In the genomic region with DNA sequence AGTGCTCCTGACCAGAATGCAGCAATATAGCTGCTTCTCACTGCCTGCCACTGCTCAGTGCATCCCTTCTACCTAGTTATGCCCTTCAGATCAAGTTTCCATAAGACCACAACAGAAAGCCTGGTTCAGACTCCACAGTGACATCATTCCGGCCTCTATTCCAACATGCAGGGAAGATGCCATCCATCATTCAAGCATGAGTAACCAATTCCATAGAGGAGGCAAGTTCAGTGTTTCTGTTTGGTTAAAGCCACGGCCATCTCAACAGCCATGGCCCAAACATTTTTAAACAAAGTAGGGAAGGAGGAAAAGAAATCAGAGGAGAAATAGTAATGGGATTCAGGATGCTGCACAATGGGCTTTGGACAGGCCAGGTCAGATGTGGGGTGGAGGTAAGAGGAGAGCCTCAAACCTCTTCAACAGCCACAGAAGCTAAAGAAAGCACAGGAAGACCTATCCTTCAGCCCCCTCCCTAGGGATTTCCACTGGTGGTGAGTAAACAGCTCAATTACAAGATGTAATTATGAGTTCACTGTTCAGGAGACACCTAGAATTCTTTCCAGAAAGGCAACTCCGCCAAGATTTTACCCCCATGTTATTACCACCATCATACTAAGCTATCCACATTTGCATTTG, we compare ENCODE assay signal across 1 cellular context.
A peak's percentile ranks its signal among the peaks of the same experiment; 100 is the strongest.
TF ChIP-seq lines count a peak whose summit lies in the region.

No MANE protein-coding gene starts in this region.

TF ChIP-seq in HEK293, 187 proteins besides CTCF, POLR2A, EP300 and RAD21 (continued from another document and continues in another):
- TF ChIP-seq, protein P1, sequence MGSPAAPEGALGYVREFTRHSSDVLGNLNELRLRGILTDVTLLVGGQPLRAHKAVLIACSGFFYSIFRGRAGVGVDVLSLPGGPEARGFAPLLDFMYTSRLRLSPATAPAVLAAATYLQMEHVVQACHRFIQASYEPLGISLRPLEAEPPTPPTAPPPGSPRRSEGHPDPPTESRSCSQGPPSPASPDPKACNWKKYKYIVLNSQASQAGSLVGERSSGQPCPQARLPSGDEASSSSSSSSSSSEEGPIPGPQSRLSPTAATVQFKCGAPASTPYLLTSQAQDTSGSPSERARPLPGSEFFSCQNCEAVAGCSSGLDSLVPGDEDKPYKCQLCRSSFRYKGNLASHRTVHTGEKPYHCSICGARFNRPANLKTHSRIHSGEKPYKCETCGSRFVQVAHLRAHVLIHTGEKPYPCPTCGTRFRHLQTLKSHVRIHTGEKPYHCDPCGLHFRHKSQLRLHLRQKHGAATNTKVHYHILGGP (tag by site-specific recombination; IDR thresholded peaks at IDR 0.05) = no peak
- TF ChIP-seq ZNF184 (tag by site-specific recombination; IDR thresholded peaks at IDR 0.05) (peak; percentile 75; the same call in 1 of the 2 replicates), ZNF521 (tag by site-specific recombination; IDR thresholded peaks at IDR 0.05) (no peak), KLF8 (tag by site-specific recombination; IDR thresholded peaks at IDR 0.05) (peak; percentile 67), ZNF2 (tag by site-specific recombination; IDR thresholded peaks at IDR 0.05) (peak; percentile 29; the same call in 1 of the 2 replicates), ZNF211 (tag by site-specific recombination; IDR thresholded peaks at IDR 0.05; ENCODE audit: low read depth) (no peak), ZNF404 (tag by site-specific recombination; IDR thresholded peaks at IDR 0.05) (no peak), ZNF473 (tag by site-specific recombination; IDR thresholded peaks at IDR 0.05) (no peak), ZNF624 (tag by site-specific recombination; IDR thresholded peaks at IDR 0.05) (no peak), ZXDB (tag by site-specific recombination; IDR thresholded peaks at IDR 0.05) (no peak), ZNF791 (tag by site-specific recombination; IDR thresholded peaks at IDR 0.05) (no peak), ZNF664 (tag by site-specific recombination; IDR thresholded peaks at IDR 0.05) (no peak), ZNF658 (tag by site-specific recombination; IDR thresholded peaks at IDR 0.05) (no peak), KLF1 (tag by site-specific recombination; IDR thresholded peaks at IDR 0.05) (no peak), ZNF132 (tag by site-specific recombination; IDR thresholded peaks at IDR 0.05; ENCODE audit: borderline replicate concordance) (no peak), ZNF792 (tag by site-specific recombination; IDR thresholded peaks at IDR 0.05) (no peak), ZBTB7A (tag by site-specific recombination; IDR thresholded peaks at IDR 0.05; ENCODE audit: low read depth) (no peak), ZNF501 (tag by site-specific recombination; IDR thresholded peaks at IDR 0.05) (no peak), OSR2 (tag by site-specific recombination; IDR thresholded peaks at IDR 0.05) (peak; percentile 85), ZNF610 (tag by site-specific recombination; IDR thresholded peaks at IDR 0.05; ENCODE audit: borderline replicate concordance) (no peak), ZNF16 (tag by site-specific recombination; IDR thresholded peaks at IDR 0.05; ENCODE audit: low read depth) (no peak), SP7 (tag by site-specific recombination; IDR thresholded peaks at IDR 0.05) (peak; percentile 96), ZNF391 (tag by site-specific recombination; IDR thresholded peaks at IDR 0.05; ENCODE audit: borderline replicate concordance, low read depth) (no peak), ZNF670 (tag by site-specific recombination; IDR thresholded peaks at IDR 0.05; ENCODE audit: low read depth) (no peak), RBAK (tag by site-specific recombination; IDR thresholded peaks at IDR 0.05) (0 out of 2 replicates have a peak, but pooled peaks have one; percentile 17), IKZF3 (tag by site-specific recombination; IDR thresholded peaks at IDR 0.05) (no peak), ZNF366 (tag by site-specific recombination; conservative IDR thresholded peaks at IDR 0.05) (peak; percentile 81), TCF7L2 (IDR thresholded peaks at IDR 0.05; ENCODE audit: borderline replicate concordance, low read depth, low read length) (no peak), ZNF10 (tag by site-specific recombination; IDR thresholded peaks at IDR 0.05) (peak; percentile 95), YY2 (tag by site-specific recombination; IDR thresholded peaks at IDR 0.05) (no peak), SALL2 (tag by site-specific recombination; IDR thresholded peaks at IDR 0.05; ENCODE audit: borderline replicate concordance) (no peak), ZNF585B (tag by site-specific recombination; IDR thresholded peaks at IDR 0.05) (no peak), ZNF623 (tag by site-specific recombination; IDR thresholded peaks at IDR 0.05) (no peak)
- TF ChIP-seq, protein P2, sequence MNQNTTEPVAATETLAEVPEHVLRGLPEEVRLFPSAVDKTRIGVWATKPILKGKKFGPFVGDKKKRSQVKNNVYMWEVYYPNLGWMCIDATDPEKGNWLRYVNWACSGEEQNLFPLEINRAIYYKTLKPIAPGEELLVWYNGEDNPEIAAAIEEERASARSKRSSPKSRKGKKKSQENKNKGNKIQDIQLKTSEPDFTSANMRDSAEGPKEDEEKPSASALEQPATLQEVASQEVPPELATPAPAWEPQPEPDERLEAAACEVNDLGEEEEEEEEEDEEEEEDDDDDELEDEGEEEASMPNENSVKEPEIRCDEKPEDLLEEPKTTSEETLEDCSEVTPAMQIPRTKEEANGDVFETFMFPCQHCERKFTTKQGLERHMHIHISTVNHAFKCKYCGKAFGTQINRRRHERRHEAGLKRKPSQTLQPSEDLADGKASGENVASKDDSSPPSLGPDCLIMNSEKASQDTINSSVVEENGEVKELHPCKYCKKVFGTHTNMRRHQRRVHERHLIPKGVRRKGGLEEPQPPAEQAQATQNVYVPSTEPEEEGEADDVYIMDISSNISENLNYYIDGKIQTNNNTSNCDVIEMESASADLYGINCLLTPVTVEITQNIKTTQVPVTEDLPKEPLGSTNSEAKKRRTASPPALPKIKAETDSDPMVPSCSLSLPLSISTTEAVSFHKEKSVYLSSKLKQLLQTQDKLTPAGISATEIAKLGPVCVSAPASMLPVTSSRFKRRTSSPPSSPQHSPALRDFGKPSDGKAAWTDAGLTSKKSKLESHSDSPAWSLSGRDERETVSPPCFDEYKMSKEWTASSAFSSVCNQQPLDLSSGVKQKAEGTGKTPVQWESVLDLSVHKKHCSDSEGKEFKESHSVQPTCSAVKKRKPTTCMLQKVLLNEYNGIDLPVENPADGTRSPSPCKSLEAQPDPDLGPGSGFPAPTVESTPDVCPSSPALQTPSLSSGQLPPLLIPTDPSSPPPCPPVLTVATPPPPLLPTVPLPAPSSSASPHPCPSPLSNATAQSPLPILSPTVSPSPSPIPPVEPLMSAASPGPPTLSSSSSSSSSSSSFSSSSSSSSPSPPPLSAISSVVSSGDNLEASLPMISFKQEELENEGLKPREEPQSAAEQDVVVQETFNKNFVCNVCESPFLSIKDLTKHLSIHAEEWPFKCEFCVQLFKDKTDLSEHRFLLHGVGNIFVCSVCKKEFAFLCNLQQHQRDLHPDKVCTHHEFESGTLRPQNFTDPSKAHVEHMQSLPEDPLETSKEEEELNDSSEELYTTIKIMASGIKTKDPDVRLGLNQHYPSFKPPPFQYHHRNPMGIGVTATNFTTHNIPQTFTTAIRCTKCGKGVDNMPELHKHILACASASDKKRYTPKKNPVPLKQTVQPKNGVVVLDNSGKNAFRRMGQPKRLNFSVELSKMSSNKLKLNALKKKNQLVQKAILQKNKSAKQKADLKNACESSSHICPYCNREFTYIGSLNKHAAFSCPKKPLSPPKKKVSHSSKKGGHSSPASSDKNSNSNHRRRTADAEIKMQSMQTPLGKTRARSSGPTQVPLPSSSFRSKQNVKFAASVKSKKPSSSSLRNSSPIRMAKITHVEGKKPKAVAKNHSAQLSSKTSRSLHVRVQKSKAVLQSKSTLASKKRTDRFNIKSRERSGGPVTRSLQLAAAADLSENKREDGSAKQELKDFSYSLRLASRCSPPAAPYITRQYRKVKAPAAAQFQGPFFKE (tag by site-specific recombination; IDR thresholded peaks at IDR 0.05; ENCODE audit: borderline replicate concordance) = no peak
- TF ChIP-seq, protein P3, sequence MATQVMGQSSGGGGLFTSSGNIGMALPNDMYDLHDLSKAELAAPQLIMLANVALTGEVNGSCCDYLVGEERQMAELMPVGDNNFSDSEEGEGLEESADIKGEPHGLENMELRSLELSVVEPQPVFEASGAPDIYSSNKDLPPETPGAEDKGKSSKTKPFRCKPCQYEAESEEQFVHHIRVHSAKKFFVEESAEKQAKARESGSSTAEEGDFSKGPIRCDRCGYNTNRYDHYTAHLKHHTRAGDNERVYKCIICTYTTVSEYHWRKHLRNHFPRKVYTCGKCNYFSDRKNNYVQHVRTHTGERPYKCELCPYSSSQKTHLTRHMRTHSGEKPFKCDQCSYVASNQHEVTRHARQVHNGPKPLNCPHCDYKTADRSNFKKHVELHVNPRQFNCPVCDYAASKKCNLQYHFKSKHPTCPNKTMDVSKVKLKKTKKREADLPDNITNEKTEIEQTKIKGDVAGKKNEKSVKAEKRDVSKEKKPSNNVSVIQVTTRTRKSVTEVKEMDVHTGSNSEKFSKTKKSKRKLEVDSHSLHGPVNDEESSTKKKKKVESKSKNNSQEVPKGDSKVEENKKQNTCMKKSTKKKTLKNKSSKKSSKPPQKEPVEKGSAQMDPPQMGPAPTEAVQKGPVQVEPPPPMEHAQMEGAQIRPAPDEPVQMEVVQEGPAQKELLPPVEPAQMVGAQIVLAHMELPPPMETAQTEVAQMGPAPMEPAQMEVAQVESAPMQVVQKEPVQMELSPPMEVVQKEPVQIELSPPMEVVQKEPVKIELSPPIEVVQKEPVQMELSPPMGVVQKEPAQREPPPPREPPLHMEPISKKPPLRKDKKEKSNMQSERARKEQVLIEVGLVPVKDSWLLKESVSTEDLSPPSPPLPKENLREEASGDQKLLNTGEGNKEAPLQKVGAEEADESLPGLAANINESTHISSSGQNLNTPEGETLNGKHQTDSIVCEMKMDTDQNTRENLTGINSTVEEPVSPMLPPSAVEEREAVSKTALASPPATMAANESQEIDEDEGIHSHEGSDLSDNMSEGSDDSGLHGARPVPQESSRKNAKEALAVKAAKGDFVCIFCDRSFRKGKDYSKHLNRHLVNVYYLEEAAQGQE (tag by site-specific recombination; IDR thresholded peaks at IDR 0.05) = no peak
- TF ChIP-seq, protein P4, sequence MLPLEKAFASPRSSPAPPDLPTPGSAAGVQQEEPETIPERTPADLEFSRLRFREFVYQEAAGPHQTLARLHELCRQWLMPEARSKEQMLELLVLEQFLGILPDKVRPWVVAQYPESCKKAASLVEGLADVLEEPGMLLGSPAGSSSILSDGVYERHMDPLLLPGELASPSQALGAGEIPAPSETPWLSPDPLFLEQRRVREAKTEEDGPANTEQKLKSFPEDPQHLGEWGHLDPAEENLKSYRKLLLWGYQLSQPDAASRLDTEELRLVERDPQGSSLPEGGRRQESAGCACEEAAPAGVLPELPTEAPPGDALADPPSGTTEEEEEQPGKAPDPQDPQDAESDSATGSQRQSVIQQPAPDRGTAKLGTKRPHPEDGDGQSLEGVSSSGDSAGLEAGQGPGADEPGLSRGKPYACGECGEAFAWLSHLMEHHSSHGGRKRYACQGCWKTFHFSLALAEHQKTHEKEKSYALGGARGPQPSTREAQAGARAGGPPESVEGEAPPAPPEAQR (tag by site-specific recombination; IDR thresholded peaks at IDR 0.05) = no peak
- TF ChIP-seq, protein P5, sequence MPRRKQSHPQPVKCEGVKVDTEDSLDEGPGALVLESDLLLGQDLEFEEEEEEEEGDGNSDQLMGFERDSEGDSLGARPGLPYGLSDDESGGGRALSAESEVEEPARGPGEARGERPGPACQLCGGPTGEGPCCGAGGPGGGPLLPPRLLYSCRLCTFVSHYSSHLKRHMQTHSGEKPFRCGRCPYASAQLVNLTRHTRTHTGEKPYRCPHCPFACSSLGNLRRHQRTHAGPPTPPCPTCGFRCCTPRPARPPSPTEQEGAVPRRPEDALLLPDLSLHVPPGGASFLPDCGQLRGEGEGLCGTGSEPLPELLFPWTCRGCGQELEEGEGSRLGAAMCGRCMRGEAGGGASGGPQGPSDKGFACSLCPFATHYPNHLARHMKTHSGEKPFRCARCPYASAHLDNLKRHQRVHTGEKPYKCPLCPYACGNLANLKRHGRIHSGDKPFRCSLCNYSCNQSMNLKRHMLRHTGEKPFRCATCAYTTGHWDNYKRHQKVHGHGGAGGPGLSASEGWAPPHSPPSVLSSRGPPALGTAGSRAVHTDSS (tag by site-specific recombination; IDR thresholded peaks at IDR 0.05) = no peak
- TF ChIP-seq, protein P6, sequence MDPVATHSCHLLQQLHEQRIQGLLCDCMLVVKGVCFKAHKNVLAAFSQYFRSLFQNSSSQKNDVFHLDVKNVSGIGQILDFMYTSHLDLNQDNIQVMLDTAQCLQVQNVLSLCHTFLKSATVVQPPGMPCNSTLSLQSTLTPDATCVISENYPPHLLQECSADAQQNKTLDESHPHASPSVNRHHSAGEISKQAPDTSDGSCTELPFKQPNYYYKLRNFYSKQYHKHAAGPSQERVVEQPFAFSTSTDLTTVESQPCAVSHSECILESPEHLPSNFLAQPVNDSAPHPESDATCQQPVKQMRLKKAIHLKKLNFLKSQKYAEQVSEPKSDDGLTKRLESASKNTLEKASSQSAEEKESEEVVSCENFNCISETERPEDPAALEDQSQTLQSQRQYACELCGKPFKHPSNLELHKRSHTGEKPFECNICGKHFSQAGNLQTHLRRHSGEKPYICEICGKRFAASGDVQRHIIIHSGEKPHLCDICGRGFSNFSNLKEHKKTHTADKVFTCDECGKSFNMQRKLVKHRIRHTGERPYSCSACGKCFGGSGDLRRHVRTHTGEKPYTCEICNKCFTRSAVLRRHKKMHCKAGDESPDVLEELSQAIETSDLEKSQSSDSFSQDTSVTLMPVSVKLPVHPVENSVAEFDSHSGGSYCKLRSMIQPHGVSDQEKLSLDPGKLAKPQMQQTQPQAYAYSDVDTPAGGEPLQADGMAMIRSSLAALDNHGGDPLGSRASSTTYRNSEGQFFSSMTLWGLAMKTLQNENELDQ (tag by site-specific recombination; IDR thresholded peaks at IDR 0.05; ENCODE audit: low read depth) = no peak
- TF ChIP-seq, protein P7, sequence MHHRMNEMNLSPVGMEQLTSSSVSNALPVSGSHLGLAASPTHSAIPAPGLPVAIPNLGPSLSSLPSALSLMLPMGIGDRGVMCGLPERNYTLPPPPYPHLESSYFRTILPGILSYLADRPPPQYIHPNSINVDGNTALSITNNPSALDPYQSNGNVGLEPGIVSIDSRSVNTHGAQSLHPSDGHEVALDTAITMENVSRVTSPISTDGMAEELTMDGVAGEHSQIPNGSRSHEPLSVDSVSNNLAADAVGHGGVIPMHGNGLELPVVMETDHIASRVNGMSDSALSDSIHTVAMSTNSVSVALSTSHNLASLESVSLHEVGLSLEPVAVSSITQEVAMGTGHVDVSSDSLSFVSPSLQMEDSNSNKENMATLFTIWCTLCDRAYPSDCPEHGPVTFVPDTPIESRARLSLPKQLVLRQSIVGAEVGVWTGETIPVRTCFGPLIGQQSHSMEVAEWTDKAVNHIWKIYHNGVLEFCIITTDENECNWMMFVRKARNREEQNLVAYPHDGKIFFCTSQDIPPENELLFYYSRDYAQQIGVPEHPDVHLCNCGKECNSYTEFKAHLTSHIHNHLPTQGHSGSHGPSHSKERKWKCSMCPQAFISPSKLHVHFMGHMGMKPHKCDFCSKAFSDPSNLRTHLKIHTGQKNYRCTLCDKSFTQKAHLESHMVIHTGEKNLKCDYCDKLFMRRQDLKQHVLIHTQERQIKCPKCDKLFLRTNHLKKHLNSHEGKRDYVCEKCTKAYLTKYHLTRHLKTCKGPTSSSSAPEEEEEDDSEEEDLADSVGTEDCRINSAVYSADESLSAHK (tag by site-specific recombination; IDR thresholded peaks at IDR 0.05) = no peak
